In the genomic region with DNA sequence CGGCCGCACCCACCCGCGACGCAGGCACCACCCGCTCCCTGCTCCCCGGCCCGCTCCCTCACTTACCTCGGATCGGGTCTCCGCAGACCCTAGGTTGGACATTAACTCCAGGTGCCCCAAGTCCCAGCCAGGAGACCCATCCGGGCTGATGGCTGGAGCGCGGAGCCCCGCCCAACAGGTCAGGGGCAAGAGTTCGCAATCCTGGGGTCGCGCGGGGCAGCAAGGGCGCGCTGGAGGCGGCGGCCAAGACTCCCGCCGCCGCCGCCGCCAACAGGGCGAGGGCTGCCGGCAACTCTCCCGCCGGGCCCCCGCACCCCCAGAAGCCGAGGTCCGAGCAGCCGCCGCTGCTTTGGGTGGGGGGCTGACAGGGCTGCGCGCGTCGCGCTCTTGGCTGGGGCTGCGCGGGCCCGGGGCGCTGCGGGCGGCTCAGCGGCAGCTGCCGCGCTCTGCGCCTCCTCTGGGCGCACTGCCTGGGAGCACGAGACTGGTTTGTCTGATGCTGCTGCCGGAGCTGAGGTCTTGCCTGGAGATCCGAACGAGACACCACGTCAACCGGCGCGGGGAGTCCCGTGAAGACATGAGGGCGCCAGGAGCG, we compare ENCODE assay signal across 9 cellular contexts. TPM values are rescaled to one million over a fixed set of nuclear protein-coding genes. Genes with fewer than 3 reads are reported as not detected.
DNase-seq lines count a peak whose midpoint lies in the region; ATAC-seq and TF ChIP-seq lines count a peak whose summit lies in the region.
"Had no signal": no experiment of that assay in that cellular context is flagged by ENCODE, and none has a peak within 500 bp of the region (broad histone marks: within the 10 kb centered on the region; RNA-seq: fewer than 3 reads in every experiment).

No MANE protein-coding gene starts in this region.

- peak overlapping the region; percentile 84 for H3K4me3 Mint-ChIP-seq in type B pancreatic cell
- H3K4me3 Mint-ChIP-seq in activated T-helper 17 cell treated with anti-CD3 and anti-CD28 coated beads, Interleukin-2, amount 50 U/mL, for 72 hours = no peak overlapping the region

- H3K27me3 Mint-ChIP-seq in type B pancreatic cell = peaks cover 91% of the 10 kb centered on the region
- peaks cover 59% of the 10 kb centered on the region for H3K27me3 Mint-ChIP-seq in activated T-helper 17 cell treated with anti-CD3 and anti-CD28 coated beads, Interleukin-2, amount 50 U/mL, for 72 hours

- H3K27me3 ChIP-seq in lower lobe of right lung (ENCODE audit: low read depth) = peaks cover 82% of the 10 kb centered on the region

- no peaks in the 10 kb centered on the region for H3K9me3 Mint-ChIP-seq in type B pancreatic cell
- no peaks in the 10 kb centered on the region for H3K9me3 Mint-ChIP-seq in activated T-helper 17 cell treated with anti-CD3 and anti-CD28 coated beads, Interleukin-2, amount 50 U/mL, for 72 hours

- H3K4me3 ChIP-seq in coronary artery = peak overlapping the region; percentile 72
- peak overlapping the region; percentile 41 for H3K4me3 ChIP-seq in lower lobe of right lung

- no peak for TF ChIP-seq CTCF in GM10248 (IDR thresholded peaks at IDR 0.05; ENCODE audit: control extremely low read depth, extremely low read depth, low read depth, missing control alignments)
- TF ChIP-seq CTCF in coronary artery (IDR thresholded peaks at IDR 0.05) = no peak
- no peak for TF ChIP-seq CTCF in lower lobe of right lung (IDR thresholded peaks at IDR 0.05)
- TF ChIP-seq CTCF in type B pancreatic cell (conservative IDR thresholded peaks at IDR 0.05) = no peak

- CTCF ChIA-PET in GM10248 (lab: Yijun Ruan, JAX) = interaction anchor here (1.1 to 2.0 kb wide), 3 partner anchors 10 to 353 kb away, joined by 3 to 17 read pairs (median 6); no protein-coding TSS in a partner anchor

- intact Hi-C loops in lower lobe of right lung (cut with DNase I) = no loop called here

- H3K36me3 Mint-ChIP-seq in type B pancreatic cell = no peaks in the 10 kb centered on the region
- H3K36me3 Mint-ChIP-seq in activated T-helper 17 cell treated with anti-CD3 and anti-CD28 coated beads, Interleukin-2, amount 50 U/mL, for 72 hours (ENCODE audit: low read depth) = no peaks in the 10 kb centered on the region

- POLR2A ChIA-PET in GM10248 (lab: Yijun Ruan, JAX) = no interaction called here

- DNase-seq in GM10248 (ENCODE audit: extremely low spot score) (peak; percentile 41), NCI-H1930 (lab: John Stamatoyannopoulos, UW) (peak; percentile 73 to 74), coronary artery (ENCODE audit: low spot score) (no peak), lower lobe of right lung (no peak), type B pancreatic cell (ENCODE audit: extremely low spot score, unreplicated experiment) (peak; percentile 74)
- no peak for DNase-seq in activated CD4-positive, alpha-beta T cell treated with anti-CD3 and anti-CD28 coated beads, Interleukin-2, amount 50 U/mL, for 1 hour

- peaks cover 30% of the 10 kb centered on the region for H3K4me1 Mint-ChIP-seq in type B pancreatic cell (ENCODE audit: unreplicated experiment)
- H3K4me1 Mint-ChIP-seq in activated T-helper 17 cell treated with anti-CD3 and anti-CD28 coated beads, Interleukin-2, amount 50 U/mL, for 72 hours = peaks cover 5% of the 10 kb centered on the region

- TF ChIP-seq POLR2A in GM18505 (IDR thresholded peaks at IDR 0.05; ENCODE audit: borderline replicate concordance, extremely low read depth, insufficient read depth, insufficient read length) = no peak

- H3K9me3 ChIP-seq in lower lobe of right lung = no peaks in the 10 kb centered on the region

- peaks cover 40% of the 10 kb centered on the region for H3K4me1 ChIP-seq in lower lobe of right lung

- peak; percentile 22 to 32 for ATAC-seq in lower lobe of right lung
- no peak for ATAC-seq in GM18505 (IDR thresholded peaks at IDR 0.05; ENCODE audit: unreplicated experiment)
- ATAC-seq in activated T-helper 17 cell treated with anti-CD3 and anti-CD28 coated beads, Interleukin-2, amount 50 U/mL, for 72 hours (replicated peaks) = no peak

- H3K36me3 ChIP-seq in lower lobe of right lung = no peaks in the 10 kb centered on the region

- H3K27ac ChIP-seq in coronary artery = no peak overlapping the region
- H3K27ac ChIP-seq in lower lobe of right lung = no peak overlapping the region

- no peak overlapping the region for H3K27ac Mint-ChIP-seq in type B pancreatic cell
- H3K27ac Mint-ChIP-seq in activated T-helper 17 cell treated with anti-CD3 and anti-CD28 coated beads, Interleukin-2, amount 50 U/mL, for 72 hours = no peak overlapping the region

RNA-seq across cellular contexts. Expression of gene GDNF, which starts 0.3 kb away (rescaled TPM):
- total RNA-seq in lower lobe of right lung = not detected
- 0.98 and 5.7 TPM in 2 replicates for total RNA-seq in type B pancreatic cell (ENCODE audit: low replicate concordance)
- total RNA-seq in activated T-helper 17 cell treated with anti-CD3 and anti-CD28 coated beads, Interleukin-2, amount 50 U/mL, for 72 hours = not detected
- total RNA-seq: mononuclear cell had no signal

Comparison
In these comparisons a context has a peak if more than half of its experiments do, and no peak if none do; other contexts are left out.
1. DNase-seq: peak in GM10248 (single experiment), NCI-H1930 (2 of 2) and type B pancreatic cell (single experiment); none in coronary artery (single experiment), lower lobe of right lung (single experiment) and activated CD4-positive, alpha-beta T cell treated with anti-CD3 and anti-CD28 coated beads, Interleukin-2, amount 50 U/mL, for 1 hour (single experiment).
2. ATAC-seq: peak in lower lobe of right lung (2 of 2); none in GM18505 (single experiment) and activated T-helper 17 cell treated with anti-CD3 and anti-CD28 coated beads, Interleukin-2, amount 50 U/mL, for 72 hours (single experiment).